ENCODE assay signal across 14 cellular contexts in genomic region chr11:35681181-35681767, GRCh38. TPM values are rescaled to one million over a fixed set of nuclear protein-coding genes. Genes with fewer than 3 reads are reported as not detected.
DNase-seq lines count a peak whose midpoint lies in the region; ATAC-seq, FAIRE-seq and TF ChIP-seq lines count a peak whose summit lies in the region.
"Had no signal": no experiment of that assay in that cellular context is flagged by ENCODE, and none has a peak within 500 bp of the region (broad histone marks: within the 10 kb centered on the region; RNA-seq: fewer than 3 reads in every experiment).

No MANE protein-coding gene starts in this region.

- H3K4me3 Mint-ChIP-seq in glutamatergic neuron (ENCODE audit: unreplicated experiment) = no peak overlapping the region

- H3K36me3 Mint-ChIP-seq in glutamatergic neuron (ENCODE audit: unreplicated experiment) = no peaks in the 10 kb centered on the region

- H3K4me2 ChIP-seq in SK-N-SH = no peak overlapping the region

- peak overlapping the region; percentile 100 for H3K27ac Mint-ChIP-seq in glutamatergic neuron (ENCODE audit: unreplicated experiment)

- H3K36me3 ChIP-seq in SK-N-SH (replicated peaks in 1 of 2; ENCODE audit: control insufficient read depth in 1 of 2, insufficient read depth in 2 of 2, low read length in 1 of 2) = peaks cover 3 to 13% of the 10 kb centered on the region in 2 experiments
- peaks cover 15% of the 10 kb centered on the region for H3K36me3 ChIP-seq in MG63

- FAIRE-seq in GM12892 (lab: Jason Lieb, UNC) = peak; percentile 85

- H3K27ac ChIP-seq in SK-N-SH (ENCODE audit: low read depth in 2 of 2, low read length in 1 of 2) = no peak overlapping the region
- H3K27ac ChIP-seq: esophagus muscularis mucosa had no signal

- peaks cover 12 to 23% of the 10 kb centered on the region in 2 experiments; a peak in 3 of 4 replicates for H3K4me1 ChIP-seq in SK-N-SH (ENCODE audit: control insufficient read depth in 1 of 2, insufficient read depth in 2 of 2, low read depth in 1 of 2, low read length in 1 of 2)

- no peak overlapping the region for H3K9ac ChIP-seq in SK-N-SH

- POLR2A ChIA-PET in SK-N-SH (lab: Yijun Ruan, JAX) = no interaction called here

- peaks cover 31% of the 10 kb centered on the region for H4K20me1 ChIP-seq in SK-N-SH (ENCODE audit: insufficient read depth)

- H3K4me1 Mint-ChIP-seq in glutamatergic neuron (ENCODE audit: low read depth, unreplicated experiment) = peaks cover 25% of the 10 kb centered on the region

- no peak overlapping the region for H2AFZ ChIP-seq in SK-N-SH (ENCODE audit: low read depth)
- H2AFZ ChIP-seq: hepatocyte had no signal

- DNase-seq in GM12892 (ENCODE audit: insufficient read length) (no peak), glutamatergic neuron (no peak), SK-N-SH (no peak), hepatic stellate cell (ENCODE audit: low spot score) (no peak), MG63 (no peak), SIG-M5 (lab: John Stamatoyannopoulos, UW) (no peak)
- DNase-seq: dermis blood vessel endothelial cell; NCI-H187; NCI-H526 treated with DMSO at 0.1 percent for 48 hours; stimulated activated CD4-positive, alpha-beta T cell treated with anti-CD3 and anti-CD28 coated beads, Interleukin-2, amount 100 ng/mL, for 48 hours had no signal

- TF ChIP-seq RAD21 in SK-N-SH (IDR thresholded peaks at IDR 0.05; ENCODE audit: low read length) = no peak

- peaks cover 2% of the 10 kb centered on the region for H3K27me3 Mint-ChIP-seq in glutamatergic neuron (ENCODE audit: unreplicated experiment)

- no peak overlapping the region for H3K4me3 ChIP-seq in SK-N-SH (ENCODE audit: low read depth in 2 of 2, low read length in 1 of 2)
- H3K4me3 ChIP-seq in MG63 = no peak overlapping the region
- H3K4me3 ChIP-seq: esophagus muscularis mucosa, hepatocyte had no signal

- no peak for TF ChIP-seq POLR2A in GM12892 (IDR thresholded peaks at IDR 0.05; ENCODE audit: low read depth, low read length)

- ATAC-seq in GM19023 (IDR thresholded peaks at IDR 0.05; ENCODE audit: unreplicated experiment) = peak; percentile 47
- ATAC-seq in HG03159 (IDR thresholded peaks at IDR 0.05; ENCODE audit: unreplicated experiment) = peak; percentile 35

- H3K9me3 Mint-ChIP-seq in glutamatergic neuron (ENCODE audit: unreplicated experiment) = peaks cover 2% of the 10 kb centered on the region

- WGBS in SK-N-SH (ENCODE audit: low lambda C conversion rate) = 92% methylated on average over 1 of the region's 1 CpG

- H3K79me2 ChIP-seq in SK-N-SH (ENCODE audit: insufficient read depth) = peaks cover 89% of the 10 kb centered on the region

- CTCF ChIA-PET in SK-N-SH (lab: Yijun Ruan, JAX) = no interaction called here

- H3K27me3 ChIP-seq in SK-N-SH (ENCODE audit: insufficient read depth) (no peaks in the 10 kb centered on the region), MG63 (no peaks in the 10 kb centered on the region)
- H3K27me3 ChIP-seq: esophagus muscularis mucosa, hepatocyte had no signal

- H3F3A ChIP-seq in SK-N-SH (replicated peaks; ENCODE audit: insufficient read depth) = no peaks in the 10 kb centered on the region

- H3K9me2 ChIP-seq in SK-N-SH = no peaks in the 10 kb centered on the region

- TF ChIP-seq CTCF in glutamatergic neuron (IDR thresholded peaks at IDR 0.05; ENCODE audit: partially characterized antibody, unreplicated experiment) (no peak), SK-N-SH (IDR thresholded peaks at IDR 0.05) (no peak)

- H3K9me3 ChIP-seq in SK-N-SH = no peaks in the 10 kb centered on the region
- H3K9me3 ChIP-seq in MG63 = no peaks in the 10 kb centered on the region
- H3K9me3 ChIP-seq: esophagus muscularis mucosa had no signal

- no peak for TF ChIP-seq EP300 in SK-N-SH (IDR thresholded peaks at IDR 0.05; ENCODE audit: borderline replicate concordance in 1 of 2, low read depth in 1 of 2, low read length in 1 of 2)

TF ChIP-seq in SK-N-SH, 30 proteins besides CTCF, POLR2A, EP300 and RAD21:
- TF ChIP-seq POLR2AphosphoS5 (IDR thresholded peaks at IDR 0.05; ENCODE audit: low read depth, low read length) (no peak), RFX5 (IDR thresholded peaks at IDR 0.05; ENCODE audit: low read length) (no peak), EZH2phosphoT487 (IDR thresholded peaks at IDR 0.05; ENCODE audit: borderline replicate concordance, low read depth) (no peak), MAX (IDR thresholded peaks at IDR 0.05; ENCODE audit: low read depth) (no peak), RXRA (IDR thresholded peaks at IDR 0.05; ENCODE audit: borderline replicate concordance, low read depth) (no peak), FOXJ3 (CRISPR knock-in tag; IDR thresholded peaks at IDR 0.05) (no peak), YY1 (IDR thresholded peaks at IDR 0.05; ENCODE audit: low read depth) (no peak), MXI1 (IDR thresholded peaks at IDR 0.05; ENCODE audit: low read depth, low read length) (no peak), GATA2 (CRISPR knock-in tag; IDR thresholded peaks at IDR 0.05) (no peak), SMC3 (IDR thresholded peaks at IDR 0.05; ENCODE audit: low read depth, low read length) (no peak), TCF12 (IDR thresholded peaks at IDR 0.05) (no peak), RCOR1 (IDR thresholded peaks at IDR 0.05; ENCODE audit: low read length) (no peak), REST (IDR thresholded peaks at IDR 0.05; ENCODE audit: low read depth, low read length) (no peak), ZBTB33 (IDR thresholded peaks at IDR 0.05; ENCODE audit: borderline replicate concordance, low read depth) (no peak)

RNA-seq across cellular contexts. Expression of gene TRIM44, which starts 18.7 kb away (rescaled TPM):
- polyA plus RNA-seq in GM12892 (2012; ENCODE audit: missing spikeins) = 22.2 TPM
- total RNA-seq in glutamatergic neuron (ENCODE audit: unreplicated experiment) = 53.3 TPM
- 34.1 and 45.8 TPM in 2 replicates for polyA plus RNA-seq in SK-N-SH (2012; rRNA removed)
- polyA plus RNA-seq in SK-N-SH (2012; cell fraction: cytosol; rRNA removed) = 36.7 and 41.3 TPM in 2 replicates
- polyA plus RNA-seq in SK-N-SH (2012; cell fraction: nucleus; rRNA removed) = 47.3 and 58.5 TPM in 2 replicates
- total RNA-seq in MG63 (2014; rRNA removed; shearing (Covaris generic); ENCODE audit: low replicate concordance) = 11.7 and 13.0 TPM in 2 replicates
